Comparison of ENCODE assay signal across 1 cellular context in the genomic region with DNA sequence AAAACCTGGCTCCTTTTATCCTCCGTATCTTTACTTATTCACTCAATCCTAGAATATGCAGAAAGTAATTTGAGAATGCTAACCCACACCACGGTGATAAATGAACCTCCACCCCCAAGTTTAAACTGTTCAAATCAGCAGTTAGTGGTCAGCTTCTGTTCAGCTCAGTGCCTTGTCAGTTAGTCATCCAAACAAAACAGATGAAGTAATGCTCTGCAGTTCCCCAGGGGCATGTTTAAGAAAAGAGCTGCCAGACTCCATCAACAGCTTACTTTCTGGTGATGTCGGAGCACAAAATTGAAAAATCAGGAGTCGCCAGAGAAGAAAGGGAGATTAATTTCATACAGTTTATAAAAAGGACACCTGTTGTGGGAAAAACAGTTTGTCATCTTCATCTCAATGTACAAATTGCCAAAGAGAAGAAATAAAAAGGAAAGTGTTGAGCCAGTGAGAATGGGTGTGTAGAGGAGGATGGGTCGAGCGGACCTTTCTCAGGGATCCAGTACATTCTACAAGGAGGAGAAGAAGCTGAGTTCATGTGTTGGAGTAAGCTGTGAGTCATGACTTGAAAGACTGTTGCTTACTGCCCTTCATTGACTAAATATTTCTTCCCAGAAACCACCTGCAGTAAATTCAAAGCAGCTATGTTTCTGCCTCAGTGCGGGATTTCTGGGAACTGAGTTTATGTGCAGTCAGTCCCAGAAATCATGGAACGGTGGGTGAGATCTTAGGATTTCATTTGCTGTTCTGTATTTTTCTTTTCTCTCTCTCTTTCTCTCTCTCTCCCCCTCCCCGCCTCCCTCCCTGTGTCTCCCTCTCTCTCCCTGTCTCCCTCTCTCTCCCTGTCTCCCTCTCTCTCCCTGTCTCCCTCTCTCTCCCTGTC.
TF ChIP-seq lines count a peak whose summit lies in the region.

No MANE protein-coding gene starts in this region.

TF ChIP-seq in HepG2, 621 proteins besides CTCF, POLR2A, EP300 and RAD21:
- no peak for TF ChIP-seq YEATS4 (CRISPR knock-in tag; IDR thresholded peaks at IDR 0.05; ENCODE audit: borderline replicate concordance)
- no peak for TF ChIP-seq FOXA3 (CRISPR knock-in tag; IDR thresholded peaks at IDR 0.05)
- TF ChIP-seq HNRNPK (IDR thresholded peaks at IDR 0.05; ENCODE audit: low read depth, low read length, poor library complexity, severe bottlenecking) = peak; percentile 58
- TF ChIP-seq CHD4 (IDR thresholded peaks at IDR 0.05; ENCODE audit: borderline replicate concordance, low read length) = no peak
- TF ChIP-seq FOSL2 (CRISPR knock-in tag; IDR thresholded peaks at IDR 0.05) = peak; percentile 33; the same call in 1 of the 2 replicates
- TF ChIP-seq EED (CRISPR knock-in tag; IDR thresholded peaks at IDR 0.05) = no peak
- no peak for TF ChIP-seq ZNF589 (CRISPR knock-in tag; conservative IDR thresholded peaks at IDR 0.05)
- no peak for TF ChIP-seq NR2F2 (IDR thresholded peaks at IDR 0.05; ENCODE audit: borderline replicate concordance, low read depth)
- TF ChIP-seq ZNF607 (CRISPR knock-in tag; IDR thresholded peaks at IDR 0.05; ENCODE audit: borderline replicate concordance) = no peak
TF ChIP-seq in HepG2: peak in this region for 2.
